Comparison of ENCODE assay signal across 8 cellular contexts in genomic region chr9:93268551-93269314, GRCh38.
DNase-seq lines count a peak whose midpoint lies in the region; ATAC-seq, FAIRE-seq and TF ChIP-seq lines count a peak whose summit lies in the region.

No MANE protein-coding gene starts in this region.

- no peak overlapping the region for H3K4me3 Mint-ChIP-seq in T-helper 2 cell treated with Interferon-gamma antibody and Interleukin-4, amounts not matched to agents 5 μg/mL and 100 μg/mL, for 36 hours

- no peaks in the 10 kb centered on the region for H4K20me1 ChIP-seq in DND-41 (ENCODE audit: insufficient read depth, low read length)

- WGBS in pancreas, 2 donors = 44 to 47% methylated on average over 17 of the region's 17 CpGs

- H3K27ac ChIP-seq in DND-41 (ENCODE audit: low read length) (peak overlapping the region; percentile 70; the same call in 1 of the 2 replicates), pancreas (peak overlapping the region in 3 of 4 donors; percentile 39 to 72 (median 60))

- intact Hi-C loops in pancreas (cut with DNase I) = loop anchor here in 1 of 3 donors (10.0 kb wide), 1 partner anchor 54 kb away; no protein-coding TSS in a partner anchor

- FAIRE-seq in pancreas (lab: Jason Lieb, UNC) = no peak

- H3K36me3 ChIP-seq in DND-41 (ENCODE audit: insufficient read depth, low read length) = no peaks in the 10 kb centered on the region
- H3K36me3 ChIP-seq in pancreas = peaks cover 0 to 10% (median 3%) of the 10 kb centered on the region in 3 donors

- no peaks in the 10 kb centered on the region for H3K27me3 ChIP-seq in DND-41 (ENCODE audit: insufficient read depth, low read length, poor library complexity)
- H3K27me3 ChIP-seq in pancreas = no peaks in the 10 kb centered on the region

- peak overlapping the region; percentile 33; the same call in 1 of the 2 replicates for H3K4me2 ChIP-seq in DND-41 (ENCODE audit: insufficient read depth, low read length)

- H3K27me3 Mint-ChIP-seq in T-helper 2 cell treated with Interferon-gamma antibody and Interleukin-4, amounts not matched to agents 5 μg/mL and 100 μg/mL, for 36 hours (ENCODE audit: low read depth) = peaks cover 5% of the 10 kb centered on the region

- H3K9me3 ChIP-seq in DND-41 (ENCODE audit: insufficient read depth, low read length, severe bottlenecking) (no peaks in the 10 kb centered on the region), pancreas (no peaks in the 10 kb centered on the region)

- TF ChIP-seq CTCF in DND-41 (IDR thresholded peaks at IDR 0.05; ENCODE audit: borderline replicate concordance, extremely low read depth, low read length, poor library complexity, severe bottlenecking) (no peak), pancreas (IDR thresholded peaks at IDR 0.05) (no peak)

- peaks cover 10% of the 10 kb centered on the region for H3K9me3 Mint-ChIP-seq in T-helper 2 cell treated with Interferon-gamma antibody and Interleukin-4, amounts not matched to agents 5 μg/mL and 100 μg/mL, for 36 hours

- no peaks in the 10 kb centered on the region for H3K79me2 ChIP-seq in DND-41 (ENCODE audit: insufficient read depth, low read length)

- no peak overlapping the region for H3K27ac Mint-ChIP-seq in T-helper 2 cell treated with Interferon-gamma antibody and Interleukin-4, amounts not matched to agents 5 μg/mL and 100 μg/mL, for 36 hours

- ATAC-seq in DND-41 (ENCODE audit: insufficient read depth, low read depth) = peak; percentile 69
- peak; percentile 93 to 96 (median 95) for ATAC-seq in pancreas
- no peak for ATAC-seq in HG02678 (IDR thresholded peaks at IDR 0.05; ENCODE audit: unreplicated experiment)
- ATAC-seq in GM21786 (IDR thresholded peaks at IDR 0.05; ENCODE audit: unreplicated experiment) = no peak
- ATAC-seq in HG03159 (IDR thresholded peaks at IDR 0.05; ENCODE audit: unreplicated experiment) = no peak

- H2AFZ ChIP-seq in DND-41 (ENCODE audit: low read depth, low read length) = no peak overlapping the region

- H3K4me1 Mint-ChIP-seq in T-helper 2 cell treated with Interferon-gamma antibody and Interleukin-4, amounts not matched to agents 5 μg/mL and 100 μg/mL, for 36 hours (ENCODE audit: low read depth) = peaks cover 9% of the 10 kb centered on the region

- H3K9ac ChIP-seq in DND-41 (ENCODE audit: low read depth, low read length) = no peak overlapping the region; the same call in 1 of the 2 replicates

- no peak overlapping the region for H3K4me3 ChIP-seq in DND-41 (ENCODE audit: low read depth in 1 of 2, low read length in 2 of 2)
- H3K4me3 ChIP-seq in pancreas = no peak overlapping the region

- H3K4me1 ChIP-seq in DND-41 (ENCODE audit: insufficient read depth, low read length) = peaks cover 45% of the 10 kb centered on the region
- peaks cover 0 to 23% (median 10%) of the 10 kb centered on the region in 3 donors for H3K4me1 ChIP-seq in pancreas

- DNase-seq in DND-41 = peak; percentile 62
- peak; percentile 84 for DNase-seq in NCI-H187 treated with DMSO at 0.1 percent for 48 hours (lab: John Stamatoyannopoulos, UW)
- peak; percentile 57 for DNase-seq in activated CD8-positive, alpha-beta memory T cell treated with anti-CD3 and anti-CD28 coated beads, Interleukin-2, amount 50 U/mL, for 48 hours
- peak; percentile 68 to 92 (median 86) for DNase-seq in pancreas
- no peak for DNase-seq in T-helper 2 cell treated with Interferon-gamma antibody and Interleukin-4, amounts not matched to agents 5 μg/mL and 100 μg/mL, for 36 hours (ENCODE audit: low spot score)

- no peaks in the 10 kb centered on the region for H3K36me3 Mint-ChIP-seq in T-helper 2 cell treated with Interferon-gamma antibody and Interleukin-4, amounts not matched to agents 5 μg/mL and 100 μg/mL, for 36 hours (ENCODE audit: low read depth)

Comparison
In these comparisons a context has a peak if more than half of its experiments do, and no peak if none do; other contexts are left out.
1. ATAC-seq: peak in DND-41 (single experiment) and pancreas (4 of 4); none in HG02678 (single experiment), GM21786 (single experiment) and HG03159 (single experiment).